9 cellular contexts compared by ENCODE assay signal in the genomic region with DNA sequence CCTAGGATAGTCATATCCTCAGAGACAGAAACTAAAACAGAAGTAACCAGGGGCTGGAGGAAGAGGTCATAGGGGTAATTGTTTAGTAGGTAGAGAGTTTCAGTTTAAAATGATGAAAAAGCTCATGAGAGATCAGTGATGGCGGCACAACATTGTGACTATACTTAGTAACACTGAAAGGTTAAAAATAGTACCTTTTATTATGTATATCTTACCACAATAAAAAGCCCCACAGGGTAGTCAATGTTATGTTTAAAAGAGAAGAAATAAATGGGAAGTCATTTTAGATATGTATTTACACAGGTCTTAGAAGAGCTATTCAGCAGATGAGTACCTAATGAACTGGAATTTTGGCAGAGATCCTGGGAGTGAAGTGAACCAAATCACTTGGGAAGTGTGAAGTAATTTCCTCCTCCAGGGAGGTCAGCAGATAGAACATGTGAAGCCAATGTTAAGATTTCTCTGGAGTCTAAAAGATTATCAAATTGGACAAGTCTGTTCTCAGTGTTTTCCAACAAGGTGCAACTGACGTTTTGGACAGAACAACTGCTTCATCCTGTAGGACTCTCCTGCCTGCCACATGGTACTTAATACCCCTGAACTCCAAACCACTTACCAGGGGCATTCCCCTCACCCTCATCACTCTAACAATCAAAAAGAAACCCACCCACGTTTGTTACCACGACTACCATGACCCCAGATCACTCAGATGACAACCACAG. TPM values are rescaled to one million over a fixed set of nuclear protein-coding genes. Genes with fewer than 3 reads are reported as not detected.
DNase-seq lines count a peak whose midpoint lies in the region; ATAC-seq and TF ChIP-seq lines count a peak whose summit lies in the region.
"Had no signal": no experiment of that assay in that cellular context is flagged by ENCODE, and none has a peak within 500 bp of the region (broad histone marks: within the 10 kb centered on the region; RNA-seq: fewer than 3 reads in every experiment).

No MANE protein-coding gene starts in this region.

- H3K4me1 Mint-ChIP-seq in Calu3 (ENCODE audit: low read depth, unreplicated experiment): peaks cover 37% of the 10 kb centered on the region
- peaks cover 18% of the 10 kb centered on the region for H3K4me1 Mint-ChIP-seq in progenitor cell of endocrine pancreas (ENCODE audit: low read depth)

- H3K36me3 Mint-ChIP-seq in Calu3 (ENCODE audit: insufficient read depth, unreplicated experiment): peaks cover 3% of the 10 kb centered on the region
- H3K36me3 Mint-ChIP-seq in progenitor cell of endocrine pancreas (ENCODE audit: insufficient read depth): peaks cover 27% of the 10 kb centered on the region

- H3K36me3 ChIP-seq in OCI-LY3 (replicated peaks; ENCODE audit: low read depth, low read length): peaks cover 35% of the 10 kb centered on the region

- H3K27me3 ChIP-seq in OCI-LY3 (ENCODE audit: low read depth, low read length): no peaks in the 10 kb centered on the region

- H3K4me3 Mint-ChIP-seq in Calu3 (ENCODE audit: low read depth, unreplicated experiment) (no peak overlapping the region), progenitor cell of endocrine pancreas (ENCODE audit: low read depth) (no peak overlapping the region)

- ATAC-seq in HG02970 (IDR thresholded peaks at IDR 0.05; ENCODE audit: low FRiP score, unreplicated experiment): peak; percentile 69

- BruUV-seq in Calu3 (replicated peaks; lab: Mats Ljungman, UMichigan): no TSS peak

- H3K27ac Mint-ChIP-seq in Calu3 (ENCODE audit: unreplicated experiment) (no peak overlapping the region), progenitor cell of endocrine pancreas (no peak overlapping the region)

- H3K4me3 ChIP-seq in OCI-LY3 (ENCODE audit: low read length): 0 out of 2 replicates have a peak overlapping the region, but pooled peaks have one; percentile 13

- H3K79me2 ChIP-seq in OCI-LY3 (ENCODE audit: low read length): peaks cover 99% of the 10 kb centered on the region

- intact Hi-C loops in Calu3 (cut with micrococcal nuclease; ENCODE audit: unreplicated experiment): no loop called here

- no peaks in the 10 kb centered on the region for H3K27me3 Mint-ChIP-seq in Calu3 (ENCODE audit: unreplicated experiment)
- peaks cover 5% of the 10 kb centered on the region for H3K27me3 Mint-ChIP-seq in progenitor cell of endocrine pancreas

- no peaks in the 10 kb centered on the region for H3K9me3 ChIP-seq in OCI-LY3 (ENCODE audit: insufficient read depth, low read length)

- peak overlapping the region; percentile 53 for H3K4me2 ChIP-seq in OCI-LY3 (ENCODE audit: low read length)

- no peak for TF ChIP-seq CTCF in OCI-LY3 (IDR thresholded peaks at IDR 0.05; ENCODE audit: low read depth, low read length)
- no peak for TF ChIP-seq CTCF in Calu3 (IDR thresholded peaks at IDR 0.05; ENCODE audit: unreplicated experiment)
- no peak for TF ChIP-seq CTCF in progenitor cell of endocrine pancreas (IDR thresholded peaks at IDR 0.05; ENCODE audit: unreplicated experiment)

- peaks cover 50% of the 10 kb centered on the region for H3K4me1 ChIP-seq in OCI-LY3 (ENCODE audit: low read length)

- peaks cover 2% of the 10 kb centered on the region for H3K9me3 Mint-ChIP-seq in Calu3 (ENCODE audit: low read depth, unreplicated experiment)
- peaks cover 14% of the 10 kb centered on the region for H3K9me3 Mint-ChIP-seq in progenitor cell of endocrine pancreas (ENCODE audit: low read depth)

- no peak overlapping the region for H3K27ac ChIP-seq in OCI-LY3 (ENCODE audit: low read length)

- peaks cover 90% of the 10 kb centered on the region for H4K20me1 ChIP-seq in OCI-LY3 (ENCODE audit: insufficient read depth, low read length)

- CTCF ChIA-PET in Calu3 (lab: Charles Lee): interaction anchor here (0.5 to 1.1 kb wide), 6 partner anchors 12 to 504 kb away, joined by 3 to 7 read pairs (median 5); no protein-coding TSS in a partner anchor

- DNase-seq in activated T-cell treated with anti-CD3 and anti-CD28 coated beads for 24 hours (ENCODE audit: low read depth) (peak; percentile 65), activated T-cell treated with anti-CD3 and anti-CD28 coated beads for 4 hours (no peak), glomerular visceral epithelial cell (ENCODE audit: extremely low spot score) (peak; percentile 85), anterior cingulate cortex (lab: John Stamatoyannopoulos, UW) (no peak), Calu3 (no peak), progenitor cell of endocrine pancreas (ENCODE audit: low spot score, unreplicated experiment) (no peak)
- DNase-seq: DND-41 had no signal

- H3K9ac ChIP-seq in OCI-LY3 (ENCODE audit: low read length): no peak overlapping the region

- no peak overlapping the region for H2AFZ ChIP-seq in OCI-LY3 (ENCODE audit: low read depth, low read length)

RNA-seq across cellular contexts. Expression of a gene that starts 6.4 kb away (rescaled TPM):
- 71.8 and 76.3 TPM in 2 replicates for total RNA-seq in Calu3 (2022)
- 42.6 and 53.0 TPM in 2 replicates for total RNA-seq in progenitor cell of endocrine pancreas

Comparison
In these comparisons a context has a peak if more than half of its experiments do, and no peak if none do; other contexts are left out.
1. DNase-seq: peak in activated T-cell treated with anti-CD3 and anti-CD28 coated beads for 24 hours (single experiment) and glomerular visceral epithelial cell (single experiment); none in activated T-cell treated with anti-CD3 and anti-CD28 coated beads for 4 hours (single experiment), anterior cingulate cortex (0 of 58), Calu3 (single experiment) and progenitor cell of endocrine pancreas (single experiment).